In genomic region chr5:154284433-154284832, GRCh38 we compare ENCODE assay signal across 11 cellular contexts.
DNase-seq lines count a peak whose midpoint lies in the region; ATAC-seq and TF ChIP-seq lines count a peak whose summit lies in the region.
"Had no signal": no experiment of that assay in that cellular context is flagged by ENCODE, and none has a peak within 500 bp of the region (broad histone marks: within the 10 kb centered on the region; RNA-seq: fewer than 3 reads in every experiment).

No MANE protein-coding gene starts in this region.

- WGBS in psoas muscle, 3 donors = 87 to 94% (median 87%) methylated on average over 2 of the region's 2 CpGs

- TF ChIP-seq CTCF in psoas muscle (IDR thresholded peaks at IDR 0.05) = no peak

- no peaks in the 10 kb centered on the region for H3K9me3 ChIP-seq in psoas muscle
- H3K9me3 ChIP-seq: MG63 had no signal

- peaks cover 14% of the 10 kb centered on the region for H3K4me1 ChIP-seq in psoas muscle

- DNase-seq in GDM1 (lab: John Stamatoyannopoulos, UW) = peak; percentile 29
- peak; percentile 37 for DNase-seq in NOMO-1 treated with dmso at 0.1 percent for 144 hours (lab: John Stamatoyannopoulos, UW; ENCODE audit: unreplicated experiment)
- DNase-seq in psoas muscle = no peak
- DNase-seq in central memory CD4-positive, alpha-beta T cell = no peak
- DNase-seq in NCI-H345 treated with DMSO at 0.1 percent for 48 hours (lab: John Stamatoyannopoulos, UW; ENCODE audit: unreplicated experiment) = no peak
- no peak for DNase-seq in stimulated activated CD4-positive, alpha-beta T cell treated with anti-CD3 and anti-CD28 coated beads, Interleukin-1b, Interleukin-23, amount 100 ng/mL, for 48 hours
- DNase-seq: activated T-cell treated with anti-CD3 and anti-CD28 coated beads, Interleukin-2, amount 50 U/mL, for 24 hours; effector CD4-positive, alpha-beta T cell; MG63 had no signal

- H3K27me3 ChIP-seq in psoas muscle (ENCODE audit: insufficient read depth in 3 of 3, low read length in 2 of 3) = no peaks in the 10 kb centered on the region
- H3K27me3 ChIP-seq: MG63 had no signal

- intact Hi-C loops in psoas muscle (cut with DNase I) = no loop called here

- H3K36me3 ChIP-seq in psoas muscle (ENCODE audit: insufficient read depth in 1 of 2, low read depth in 1 of 2) = no peaks in the 10 kb centered on the region
- H3K36me3 ChIP-seq: MG63 had no signal

- ATAC-seq in GM19438 (IDR thresholded peaks at IDR 0.05; ENCODE audit: low read depth, unreplicated experiment) (peak; percentile 85), HG02981 (IDR thresholded peaks at IDR 0.05; ENCODE audit: unreplicated experiment) (peak; percentile 93), psoas muscle (no peak)

- no peak overlapping the region for H3K4me3 ChIP-seq in psoas muscle
- H3K4me3 ChIP-seq: MG63 had no signal

- H3K27ac ChIP-seq in psoas muscle = no peak overlapping the region

Comparison
In these comparisons a context has a peak if more than half of its experiments do, and no peak if none do; other contexts are left out.
1. DNase-seq: peak in GDM1 (single experiment) and NOMO-1 treated with dmso at 0.1 percent for 144 hours (single experiment); none in psoas muscle (0 of 2), central memory CD4-positive, alpha-beta T cell (single experiment), NCI-H345 treated with DMSO at 0.1 percent for 48 hours (single experiment) and stimulated activated CD4-positive, alpha-beta T cell treated with anti-CD3 and anti-CD28 coated beads, Interleukin-1b, Interleukin-23, amount 100 ng/mL, for 48 hours (single experiment).
2. ATAC-seq: peak in GM19438 (single experiment) and HG02981 (single experiment); none in psoas muscle (0 of 4).